ENCODE assay signal across 1 cellular context in genomic region chr12:12217018-12217359, GRCh38.
TF ChIP-seq lines count a peak whose summit lies in the region.

No MANE protein-coding gene starts in this region.

TF ChIP-seq in K562, 482 proteins besides CTCF, POLR2A, EP300 and RAD21:
- 0 out of 2 replicates have a peak, but pooled peaks have one; percentile 5 for TF ChIP-seq PKNOX1 (IDR thresholded peaks at IDR 0.05)
- TF ChIP-seq, protein P1, sequence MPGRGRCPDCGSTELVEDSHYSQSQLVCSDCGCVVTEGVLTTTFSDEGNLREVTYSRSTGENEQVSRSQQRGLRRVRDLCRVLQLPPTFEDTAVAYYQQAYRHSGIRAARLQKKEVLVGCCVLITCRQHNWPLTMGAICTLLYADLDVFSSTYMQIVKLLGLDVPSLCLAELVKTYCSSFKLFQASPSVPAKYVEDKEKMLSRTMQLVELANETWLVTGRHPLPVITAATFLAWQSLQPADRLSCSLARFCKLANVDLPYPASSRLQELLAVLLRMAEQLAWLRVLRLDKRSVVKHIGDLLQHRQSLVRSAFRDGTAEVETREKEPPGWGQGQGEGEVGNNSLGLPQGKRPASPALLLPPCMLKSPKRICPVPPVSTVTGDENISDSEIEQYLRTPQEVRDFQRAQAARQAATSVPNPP (IDR thresholded peaks at IDR 0.05; ENCODE audit: borderline replicate concordance, insufficient read depth, insufficient read length), result no peak
